Comparison of ENCODE assay signal across 9 cellular contexts in the genomic region with DNA sequence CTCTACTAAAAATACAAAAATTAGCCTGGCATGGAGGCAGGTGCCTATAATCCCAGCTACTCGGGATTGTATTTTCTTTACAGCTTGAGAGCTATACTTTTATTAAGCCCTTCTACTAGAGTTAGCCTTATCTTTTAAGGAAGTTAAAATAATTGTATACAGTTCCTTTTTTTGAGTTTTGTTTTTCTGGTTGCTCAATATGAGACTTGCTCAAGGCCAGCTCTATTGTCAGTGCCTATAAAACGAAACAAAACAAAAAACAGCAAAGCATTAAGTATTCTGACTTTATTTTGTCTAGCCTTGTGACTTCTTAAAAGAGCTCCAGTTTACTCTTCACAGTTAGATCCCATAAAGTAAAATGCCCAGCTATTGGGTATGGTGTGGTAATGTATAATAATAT. TPM values are rescaled to one million over a fixed set of nuclear protein-coding genes. Genes with fewer than 3 reads are reported as not detected.
A peak's percentile ranks its signal among the peaks of the same experiment; 100 is the strongest.
DNase-seq lines count a peak whose midpoint lies in the region; ATAC-seq, FAIRE-seq and TF ChIP-seq lines count a peak whose summit lies in the region.
"Had no signal": no experiment of that assay in that cellular context is flagged by ENCODE, and none has a peak within 500 bp of the region (broad histone marks: within the 10 kb centered on the region; RNA-seq: fewer than 3 reads in every experiment).

No MANE protein-coding gene starts in this region.

- no peaks in the 10 kb centered on the region for H3K9me3 Mint-ChIP-seq in activated naive CD4-positive, alpha-beta T cell treated with anti-CD3 and anti-CD28 coated beads for 36 hours
- peaks cover 3% of the 10 kb centered on the region for H3K9me3 Mint-ChIP-seq in activated CD4-positive, alpha-beta memory T cell treated with anti-CD3 and anti-CD28 coated beads for 36 hours

- peak; percentile 7 for DNase-seq in small intestine
- no peak for DNase-seq in KG1 (lab: John Stamatoyannopoulos, UW)
- DNase-seq in activated naive CD4-positive, alpha-beta T cell treated with anti-CD3 and anti-CD28 coated beads for 36 hours, result no peak
- DNase-seq in RKO (ENCODE audit: low spot score), result no peak
- no peak for DNase-seq in activated CD4-positive, alpha-beta memory T cell treated with anti-CD3 and anti-CD28 coated beads for 36 hours

- no peak overlapping the region for H3K4me3 Mint-ChIP-seq in activated naive CD4-positive, alpha-beta T cell treated with anti-CD3 and anti-CD28 coated beads for 36 hours
- H3K4me3 Mint-ChIP-seq in activated CD4-positive, alpha-beta memory T cell treated with anti-CD3 and anti-CD28 coated beads for 36 hours, result no peak overlapping the region

- WGBS in small intestine, 3 donors, result 13 to 33% (median 27%) methylated on average over 2 of the region's 2 CpGs

- H3F3A ChIP-seq in SU-DHL-6 (ENCODE audit: insufficient read depth), result peaks cover 17% of the 10 kb centered on the region; the same call in 1 of the 2 replicates

- intact Hi-C loops in activated naive CD4-positive, alpha-beta T cell treated with anti-CD3 and anti-CD28 coated beads for 36 hours (cut with micrococcal nuclease), result no loop called here
- intact Hi-C loops in activated CD4-positive, alpha-beta memory T cell treated with anti-CD3 and anti-CD28 coated beads for 36 hours (cut with micrococcal nuclease), result no loop called here

- CTCF ChIA-PET in activated naive CD4-positive, alpha-beta T cell treated with anti-CD3 and anti-CD28 coated beads for 36 hours (lab: Charles Lee), result no interaction called here
- CTCF ChIA-PET in activated CD4-positive, alpha-beta memory T cell treated with anti-CD3 and anti-CD28 coated beads for 36 hours (lab: Charles Lee), result interaction anchor here (0.6 kb wide), 1 partner anchor 1970 kb away, joined by 4 read pairs; no protein-coding TSS in a partner anchor

- peaks cover 9% of the 10 kb centered on the region for H3K36me3 Mint-ChIP-seq in activated naive CD4-positive, alpha-beta T cell treated with anti-CD3 and anti-CD28 coated beads for 36 hours (ENCODE audit: low read depth)
- H3K36me3 Mint-ChIP-seq in activated CD4-positive, alpha-beta memory T cell treated with anti-CD3 and anti-CD28 coated beads for 36 hours, result peaks cover 14% of the 10 kb centered on the region

- H3K27ac Mint-ChIP-seq in activated naive CD4-positive, alpha-beta T cell treated with anti-CD3 and anti-CD28 coated beads for 36 hours, result no peak overlapping the region
- H3K27ac Mint-ChIP-seq in activated CD4-positive, alpha-beta memory T cell treated with anti-CD3 and anti-CD28 coated beads for 36 hours, result no peak overlapping the region

- FAIRE-seq in small intestine (lab: Jason Lieb, UNC), result no peak

- no peaks in the 10 kb centered on the region for H3K9me3 ChIP-seq in SU-DHL-6 (ENCODE audit: insufficient read depth, low read length)
- no peaks in the 10 kb centered on the region for H3K9me3 ChIP-seq in small intestine (ENCODE audit: control insufficient read depth, low read depth)

- H3K27me3 ChIP-seq in SU-DHL-6 (ENCODE audit: low read length), result no peaks in the 10 kb centered on the region
- no peaks in the 10 kb centered on the region for H3K27me3 ChIP-seq in small intestine (ENCODE audit: control insufficient read depth in 2 of 2, insufficient read depth in 2 of 2, low read length in 2 of 2)

- no peak for TF ChIP-seq CTCF in SU-DHL-6 (IDR thresholded peaks at IDR 0.05; ENCODE audit: insufficient read depth, low read length, poor library complexity, severe bottlenecking)

- H3K79me2 ChIP-seq in SU-DHL-6 (ENCODE audit: insufficient read depth, low read length), result peaks cover 83% of the 10 kb centered on the region

- ATAC-seq in GM19035 (IDR thresholded peaks at IDR 0.05; ENCODE audit: unreplicated experiment), result peak; percentile 75
- ATAC-seq in HG03039 (IDR thresholded peaks at IDR 0.05; ENCODE audit: unreplicated experiment), result peak; percentile 58
- ATAC-seq: Panc1 had no signal

- no peak overlapping the region for H2AFZ ChIP-seq in SU-DHL-6 (ENCODE audit: low read depth, low read length, severe bottlenecking)

- no peak overlapping the region for H3K9ac ChIP-seq in SU-DHL-6 (ENCODE audit: low read length)

- peak overlapping the region; percentile 29; the same call in 1 of the 2 replicates for H3K27ac ChIP-seq in SU-DHL-6 (ENCODE audit: low read depth, low read length)
- no peak overlapping the region for H3K27ac ChIP-seq in small intestine (ENCODE audit: low read depth in 1 of 2, low read length in 1 of 2)

- peak overlapping the region; percentile 49 for H3K4me2 ChIP-seq in SU-DHL-6 (ENCODE audit: low read depth, low read length, poor library complexity, severe bottlenecking)

- peaks cover 25% of the 10 kb centered on the region for H3K4me1 Mint-ChIP-seq in activated naive CD4-positive, alpha-beta T cell treated with anti-CD3 and anti-CD28 coated beads for 36 hours (ENCODE audit: low read depth)
- peaks cover 28% of the 10 kb centered on the region for H3K4me1 Mint-ChIP-seq in activated CD4-positive, alpha-beta memory T cell treated with anti-CD3 and anti-CD28 coated beads for 36 hours (ENCODE audit: low read depth)

- POLR2A ChIA-PET in activated CD4-positive, alpha-beta memory T cell treated with anti-CD3 and anti-CD28 coated beads for 36 hours (lab: Charles Lee), result no interaction called here

- H4K20me1 ChIP-seq in SU-DHL-6 (ENCODE audit: low read depth, low read length), result peaks cover 8% of the 10 kb centered on the region; the same call in 1 of the 2 replicates

- H3K27me3 Mint-ChIP-seq in activated naive CD4-positive, alpha-beta T cell treated with anti-CD3 and anti-CD28 coated beads for 36 hours (ENCODE audit: low read depth), result no peaks in the 10 kb centered on the region
- no peaks in the 10 kb centered on the region for H3K27me3 Mint-ChIP-seq in activated CD4-positive, alpha-beta memory T cell treated with anti-CD3 and anti-CD28 coated beads for 36 hours

- H3K36me3 ChIP-seq in SU-DHL-6 (ENCODE audit: low read length) (no peaks in the 10 kb centered on the region; the same call in 1 of the 2 replicates), small intestine (ENCODE audit: control insufficient read depth in 2 of 2, insufficient read depth in 2 of 2, low read length in 2 of 2) (peaks cover 2% of the 10 kb centered on the region in 2 donors)

- H3K9me2 ChIP-seq in SU-DHL-6 (replicated peaks; ENCODE audit: insufficient read depth, low read length), result no peaks in the 10 kb centered on the region

- no peaks in the 10 kb centered on the region for H3K4me1 ChIP-seq in small intestine (ENCODE audit: control insufficient read depth in 2 of 2, insufficient read depth in 1 of 2, low read depth in 1 of 2, low read length in 1 of 2)

- no peak overlapping the region for H3K4me3 ChIP-seq in SU-DHL-6 (ENCODE audit: insufficient read depth, low read length, poor library complexity, severe bottlenecking)
- H3K4me3 ChIP-seq in small intestine (ENCODE audit: low read depth in 1 of 2, low read length in 2 of 2), result no peak overlapping the region

RNA-seq across cellular contexts. Expression of gene PKN2, which starts 17.2 kb away (rescaled TPM):
- polyA plus RNA-seq in small intestine, result 10 to 100 TPM; 19.1 to 35.8 (median 28.4) TPM
- 10 to 100 TPM; 17.2 to 17.9 TPM for total RNA-seq in activated naive CD4-positive, alpha-beta T cell treated with anti-CD3 and anti-CD28 coated beads for 36 hours
- total RNA-seq in activated CD4-positive, alpha-beta memory T cell treated with anti-CD3 and anti-CD28 coated beads for 36 hours, result 10 to 100 TPM; 16.2 to 17.9 TPM
